Comparison of ENCODE assay signal across 10 cellular contexts in the genomic region with DNA sequence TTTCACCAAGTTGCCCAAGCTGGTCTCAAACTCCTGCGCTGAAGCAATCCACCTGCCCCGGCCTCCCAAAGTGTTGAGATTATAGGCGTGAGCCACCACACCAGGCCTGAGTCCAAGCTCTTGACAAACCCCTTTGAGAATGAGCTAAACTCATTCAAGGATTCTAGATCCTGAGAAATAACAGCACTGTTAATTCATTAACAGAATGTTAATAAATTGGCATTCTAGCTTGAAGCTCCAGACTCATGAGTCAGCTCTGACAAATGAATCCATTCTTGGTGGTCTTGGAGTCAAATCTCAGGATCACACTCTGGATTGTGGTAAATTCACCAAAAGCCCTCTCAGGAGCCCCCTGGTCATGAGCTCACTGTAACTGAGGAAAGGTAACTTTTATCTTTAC. TPM values are rescaled to one million over a fixed set of nuclear protein-coding genes. Genes with fewer than 3 reads are reported as not detected.
A peak's percentile ranks its signal among the peaks of the same experiment; 100 is the strongest.
DNase-seq lines count a peak whose midpoint lies in the region; ATAC-seq and TF ChIP-seq lines count a peak whose summit lies in the region.
"Had no signal": no experiment of that assay in that cellular context is flagged by ENCODE, and none has a peak within 500 bp of the region (broad histone marks: within the 10 kb centered on the region; RNA-seq: fewer than 3 reads in every experiment).

No MANE protein-coding gene starts in this region.

- H3K27ac Mint-ChIP-seq in stimulated activated naive CD8-positive, alpha-beta T cell treated with anti-CD3 and anti-CD28 coated beads, Interleukin-15, Interleukin-2, amounts not matched to agents 100 ng/mL and 50 ng/mL, for 24 hours: peak overlapping the region; percentile 98
- H3K27ac Mint-ChIP-seq in activated B cell treated with CpG ODN at 0.5 μM for 24 hours (peak overlapping the region; percentile 12), immature natural killer cell (peak overlapping the region; percentile 79 to 99 (median 95)), type B pancreatic cell (no peak overlapping the region)

- POLR2A ChIA-PET in activated B cell treated with CpG ODN at 0.5 μM for 24 hours (lab: Charles Lee): interaction anchor here (0.6 to 3.4 kb wide), 4 partner anchors 11 to 33 kb away, joined by 3 to 54 read pairs (median 7); no protein-coding TSS in a partner anchor

- DNase-seq in stimulated activated naive CD8-positive, alpha-beta T cell treated with anti-CD3 and anti-CD28 coated beads, Interleukin-15, Interleukin-2, amounts not matched to agents 100 U/mL and 50 U/mL, for 24 hours: no peak
- DNase-seq in activated B cell treated with CpG ODN at 0.5 μM for 24 hours (no peak), immature natural killer cell (no peak), type B pancreatic cell (ENCODE audit: extremely low spot score, unreplicated experiment) (no peak), NOMO-1 treated with dmso at 0.1 percent for 144 hours (lab: John Stamatoyannopoulos, UW; ENCODE audit: unreplicated experiment) (no peak), cerebellar nuclear complex (lab: John Stamatoyannopoulos, UW) (no peak)
- DNase-seq: kidney, NCI-H1105 had no signal

- peaks cover 39% of the 10 kb centered on the region for H3K4me1 Mint-ChIP-seq in stimulated activated naive CD8-positive, alpha-beta T cell treated with anti-CD3 and anti-CD28 coated beads, Interleukin-15, Interleukin-2, amounts not matched to agents 100 ng/mL and 50 ng/mL, for 24 hours (ENCODE audit: low read depth)
- peaks cover 29% of the 10 kb centered on the region for H3K4me1 Mint-ChIP-seq in activated B cell treated with CpG ODN at 0.5 μM for 24 hours
- H3K4me1 Mint-ChIP-seq in immature natural killer cell: peaks cover 33 to 41% of the 10 kb centered on the region in 2 donors
- H3K4me1 Mint-ChIP-seq in type B pancreatic cell (ENCODE audit: unreplicated experiment): peaks cover 11% of the 10 kb centered on the region

- peak overlapping the region; percentile 96 for H3K4me3 Mint-ChIP-seq in stimulated activated naive CD8-positive, alpha-beta T cell treated with anti-CD3 and anti-CD28 coated beads, Interleukin-15, Interleukin-2, amounts not matched to agents 100 ng/mL and 50 ng/mL, for 24 hours
- H3K4me3 Mint-ChIP-seq in activated B cell treated with CpG ODN at 0.5 μM for 24 hours: peak overlapping the region; percentile 96
- peak overlapping the region in 4 of 5 donors; percentile 41 to 95 (median 88) for H3K4me3 Mint-ChIP-seq in immature natural killer cell
- H3K4me3 Mint-ChIP-seq in type B pancreatic cell: peak overlapping the region; percentile 58

- TF ChIP-seq CTCF in activated B cell treated with CpG ODN at 0.5 μM for 24 hours (IDR thresholded peaks at IDR 0.05) (no peak), type B pancreatic cell (conservative IDR thresholded peaks at IDR 0.05) (no peak)

- ATAC-seq in stimulated activated naive CD8-positive, alpha-beta T cell treated with anti-CD3 and anti-CD28 coated beads, Interleukin-15, Interleukin-2, amounts not matched to agents 100 U/mL and 50 U/mL, for 24 hours: no peak
- ATAC-seq in activated B cell treated with CpG ODN at 0.5 μM for 24 hours (ENCODE audit: low read depth) (no peak), HG02610 (IDR thresholded peaks at IDR 0.05; ENCODE audit: unreplicated experiment) (no peak)

- intact Hi-C loops in activated B cell treated with CpG ODN at 0.5 μM for 24 hours (cut with micrococcal nuclease): loop anchor here (5.0 kb wide), 1 partner anchor 517 kb away; no protein-coding TSS in a partner anchor

- no peaks in the 10 kb centered on the region for H3K9me3 Mint-ChIP-seq in stimulated activated naive CD8-positive, alpha-beta T cell treated with anti-CD3 and anti-CD28 coated beads, Interleukin-15, Interleukin-2, amounts not matched to agents 100 ng/mL and 50 ng/mL, for 24 hours
- no peaks in the 10 kb centered on the region for H3K9me3 Mint-ChIP-seq in activated B cell treated with CpG ODN at 0.5 μM for 24 hours
- H3K9me3 Mint-ChIP-seq in immature natural killer cell: no peaks in the 10 kb centered on the region
- no peaks in the 10 kb centered on the region for H3K9me3 Mint-ChIP-seq in type B pancreatic cell

- H3K27me3 Mint-ChIP-seq in stimulated activated naive CD8-positive, alpha-beta T cell treated with anti-CD3 and anti-CD28 coated beads, Interleukin-15, Interleukin-2, amounts not matched to agents 100 ng/mL and 50 ng/mL, for 24 hours: no peaks in the 10 kb centered on the region
- H3K27me3 Mint-ChIP-seq in activated B cell treated with CpG ODN at 0.5 μM for 24 hours (no peaks in the 10 kb centered on the region), immature natural killer cell (ENCODE audit: low read depth in 3 of 3) (peaks cover 12 to 13% (median 12%) of the 10 kb centered on the region in 3 donors), type B pancreatic cell (no peaks in the 10 kb centered on the region)

- CTCF ChIA-PET in activated B cell treated with CpG ODN at 0.5 μM for 24 hours (lab: Charles Lee): interaction anchor here (0.7 kb wide), 1 partner anchor 262 kb away, joined by 3 read pairs; no protein-coding TSS in a partner anchor

- peaks cover 39% of the 10 kb centered on the region for H3K36me3 Mint-ChIP-seq in stimulated activated naive CD8-positive, alpha-beta T cell treated with anti-CD3 and anti-CD28 coated beads, Interleukin-15, Interleukin-2, amounts not matched to agents 100 ng/mL and 50 ng/mL, for 24 hours (ENCODE audit: low read depth)
- peaks cover 49% of the 10 kb centered on the region for H3K36me3 Mint-ChIP-seq in activated B cell treated with CpG ODN at 0.5 μM for 24 hours (ENCODE audit: low read depth)
- H3K36me3 Mint-ChIP-seq in immature natural killer cell: peaks cover 4 to 12% (median 5%) of the 10 kb centered on the region in 3 donors
- peaks cover 11% of the 10 kb centered on the region for H3K36me3 Mint-ChIP-seq in type B pancreatic cell

RNA-seq across cellular contexts. Expression of a gene that starts 1.8 kb away (rescaled TPM):
- total RNA-seq in activated B cell treated with CpG ODN at 0.5 μM for 24 hours (107 and 114 TPM in 2 replicates), type B pancreatic cell (ENCODE audit: low replicate concordance) (98.7 and 134 TPM in 2 replicates)
- 10 to 100 TPM; 31.1 to 63.7 (median 59.5) TPM for polyA plus RNA-seq in immature natural killer cell

RNA-seq across cellular contexts. Expression of a gene that starts 33.4 kb away (rescaled TPM):
- 9.2 and 9.3 TPM in 2 replicates for total RNA-seq in activated B cell treated with CpG ODN at 0.5 μM for 24 hours
- 10 to 100 TPM; 37.1 to 59.9 (median 41.6) TPM for polyA plus RNA-seq in immature natural killer cell
- total RNA-seq in type B pancreatic cell (ENCODE audit: low replicate concordance): 22.1 and 43.1 TPM in 2 replicates
